Comparison of ENCODE assay signal across 8 cellular contexts in genomic region chr1:149888160-149888998, GRCh38.
DNase-seq lines count a peak whose midpoint lies in the region; ATAC-seq and TF ChIP-seq lines count a peak whose summit lies in the region.

No MANE protein-coding gene starts in this region.

- H3K9me3 ChIP-seq in iPS-15b (ENCODE audit: control insufficient read depth, insufficient read depth, low read length) = no peaks in the 10 kb centered on the region

- peak; percentile 65 for TF ChIP-seq CTCF in GM12865 (IDR thresholded peaks at IDR 0.05; ENCODE audit: insufficient read depth, low read depth, low read length, missing control alignments)

- H3K9ac ChIP-seq in iPS-15b (ENCODE audit: low read depth, low read length) = peak overlapping the region; percentile 95

- DNase-seq in GM12865 (ENCODE audit: low read depth) (peak; percentile 98), NCI-H187 treated with DMSO at 0.1 percent for 48 hours (lab: John Stamatoyannopoulos, UW) (peak; percentile 92), T-helper 9 cell (peak; percentile 53), astrocyte of the hippocampus (ENCODE audit: low read depth, low spot score) (peak; percentile 92), skeletal muscle cell (ENCODE audit: low read depth) (peak; percentile 66)

- H3K27me3 ChIP-seq in iPS-15b (ENCODE audit: control insufficient read depth, insufficient read depth, low read length) = no peaks in the 10 kb centered on the region

- H3K4me1 ChIP-seq in iPS-15b (ENCODE audit: control insufficient read depth, insufficient read depth, low read length) = peaks cover 8% of the 10 kb centered on the region

- ATAC-seq in HG02884 (IDR thresholded peaks at IDR 0.05; ENCODE audit: unreplicated experiment) = peak; percentile 25
- no peak for ATAC-seq in GM21367 (IDR thresholded peaks at IDR 0.05; ENCODE audit: unreplicated experiment)

- H3K4me3 ChIP-seq in GM12865 (ENCODE audit: low read depth, low read length) (peak overlapping the region; percentile 70), iPS-15b (ENCODE audit: low read depth, low read length) (peak overlapping the region; percentile 54), skeletal muscle cell (ENCODE audit: low read depth, low read length) (peak overlapping the region; percentile 76)

- no peaks in the 10 kb centered on the region for H3K36me3 ChIP-seq in iPS-15b (ENCODE audit: control insufficient read depth, insufficient read depth, low read length)
